Comparison of ENCODE assay signal across 27 cellular contexts in genomic region chr2:203774760-203775159, GRCh38.
"Had no signal": no experiment of that assay in that cellular context is flagged by ENCODE, and none has a peak within 500 bp of the region (broad histone marks: within the 10 kb centered on the region; RNA-seq: fewer than 3 reads in every experiment).

No MANE protein-coding gene starts in this region.

- H3K36me3 ChIP-seq: brain microvascular endothelial cell, gastrocnemius medialis, neural progenitor cell, right atrium auricular region, tibial nerve, WERI-Rb-1 had no signal

- ATAC-seq: activated CD4-positive, CD25-positive, alpha-beta regulatory T cell treated with anti-CD3 and anti-CD28 coated beads, Interleukin-2, amount 50 U/mL, for 24 hours; esophagus mucosa; gastrocnemius medialis; left colon; natural killer cell; T-helper 17 cell had no signal

- H3K9ac ChIP-seq: neural progenitor cell had no signal

- DNase-seq: activated CD4-positive, alpha-beta memory T cell treated with anti-CD3 and anti-CD28 coated beads for 36 hours; activated CD8-positive, alpha-beta memory T cell treated with anti-CD3 and anti-CD28 coated beads, Interleukin-2, amount 50 U/mL, for 48 hours; activated gamma-delta T cell; activated naive CD4-positive, alpha-beta T cell treated with anti-CD3 and anti-CD28 coated beads, Interleukin-2, amount 10 ng/mL, durations not matched to agents 7 days and 5 days; activated naive CD8-positive, alpha-beta T cell treated with anti-CD3 and anti-CD28 coated beads, Interleukin-2, amount 10 ng/mL, durations not matched to agents 7 days and 5 days; activated T-cell treated with anti-CD3 and anti-CD28 coated beads, Interleukin-2, amount 50 U/mL, for 24 hours; amniotic stem cell; brain microvascular endothelial cell; cortex of kidney; gastrocnemius medialis; glutamatergic neuron; left colon; natural killer cell; occipital lobe; stimulated activated naive CD4-positive, alpha-beta T cell treated with Interleukin-2 at 50 U/mL for 16 hours; T-helper 17 cell; T1000; WERI-Rb-1 had no signal

- H2AFZ ChIP-seq: hepatocyte, neural progenitor cell had no signal

- FAIRE-seq: astrocyte, endothelial cell of umbilical vein, keratinocyte had no signal

- H3K27me3 ChIP-seq: brain microvascular endothelial cell, gastrocnemius medialis, hepatocyte, neural progenitor cell, right atrium auricular region, tibial nerve had no signal

- H3K4me3 ChIP-seq: gastrocnemius medialis, hepatocyte, neural progenitor cell, right atrium auricular region, tibial nerve had no signal

- H3K4me1 ChIP-seq: gastrocnemius medialis, neural progenitor cell, right atrium auricular region, tibial nerve had no signal

- H3K9me3 ChIP-seq: gastrocnemius medialis, right atrium auricular region, tibial nerve had no signal

- H3K27ac ChIP-seq: brain microvascular endothelial cell, gastrocnemius medialis, hepatocyte, neural progenitor cell, right atrium auricular region, tibial nerve, WERI-Rb-1 had no signal

- H3K79me2 ChIP-seq: hepatocyte had no signal

- H3K4me2 ChIP-seq: hepatocyte, neural progenitor cell had no signal
